ENCODE assay signal across 9 cellular contexts in genomic region chr16:88920618-88921602, GRCh38. TPM values are rescaled to one million over a fixed set of nuclear protein-coding genes. Genes with fewer than 3 reads are reported as not detected.
DNase-seq lines count a peak whose midpoint lies in the region; ATAC-seq lines count a peak whose summit lies in the region.
"Had no signal": no experiment of that assay in that cellular context is flagged by ENCODE, and none has a peak within 500 bp of the region (broad histone marks: within the 10 kb centered on the region; RNA-seq: fewer than 3 reads in every experiment).

No MANE protein-coding gene starts in this region.

- no peaks in the 10 kb centered on the region for H3K36me3 ChIP-seq in rectal smooth muscle tissue (ENCODE audit: control insufficient read depth, insufficient read depth, low read length)

- H3K9ac ChIP-seq in rectal smooth muscle tissue (ENCODE audit: low read length): no peak overlapping the region
- H3K9ac ChIP-seq: KMS-11 had no signal

- DNase-seq in GF-D8 (lab: John Stamatoyannopoulos, UW) (peak; percentile 52), NCI-H2171 treated with DMSO at 0.1 percent for 48 hours (lab: John Stamatoyannopoulos, UW) (peak; percentile 78), pons (ENCODE audit: low spot score) (no peak), nucleus accumbens (lab: John Stamatoyannopoulos, UW) (no peak)
- no peak for DNase-seq in activated effector memory CD4-positive, alpha-beta T cell treated with Interleukin-2 at 50 U/mL for 16 hours

- ATAC-seq in esophagus mucosa (peak; percentile 38), GM21737 (IDR thresholded peaks at IDR 0.05; ENCODE audit: unreplicated experiment) (no peak)

- H3K4me1 ChIP-seq in rectal smooth muscle tissue (ENCODE audit: control insufficient read depth, insufficient read depth, low read length): no peaks in the 10 kb centered on the region

- H3K27me3 ChIP-seq in rectal smooth muscle tissue (ENCODE audit: control insufficient read depth, insufficient read depth, low read length): no peaks in the 10 kb centered on the region

- H3K4me3 ChIP-seq in rectal smooth muscle tissue (ENCODE audit: low read length): peak overlapping the region; percentile 21

- H3K27ac ChIP-seq in rectal smooth muscle tissue (ENCODE audit: low read depth, low read length): no peak overlapping the region
- H3K27ac ChIP-seq: KMS-11 had no signal

RNA-seq across cellular contexts. Expression of gene PABPN1L, which starts 54.5 kb away (rescaled TPM):
- total RNA-seq in esophagus mucosa: not detected

RNA-seq across cellular contexts. Expression of gene CBFA2T3, which starts 56.1 kb away (rescaled TPM):
- total RNA-seq in esophagus mucosa: 1.1 TPM

Comparison
In these comparisons a context has a peak if more than half of its experiments do, and no peak if none do; other contexts are left out.
1. DNase-seq: peak in GF-D8 (single experiment) and NCI-H2171 treated with DMSO at 0.1 percent for 48 hours (single experiment); none in pons (single experiment), activated effector memory CD4-positive, alpha-beta T cell treated with Interleukin-2 at 50 U/mL for 16 hours (single experiment) and nucleus accumbens (0 of 56).